ENCODE assay signal across 18 cellular contexts in genomic region chr10:3769511-3769910, GRCh38.
"Had no signal": no experiment of that assay in that cellular context is flagged by ENCODE, and none has a peak within 500 bp of the region (broad histone marks: within the 10 kb centered on the region; RNA-seq: fewer than 3 reads in every experiment).

No MANE protein-coding gene starts in this region.

- H3K27me3 ChIP-seq: ascending aorta, heart right ventricle, left lung, right atrium auricular region, tibial nerve, vagina had no signal

- ATAC-seq: activated CD8-positive, alpha-beta T cell treated with anti-CD3 and anti-CD28 coated beads, Interleukin-2, amount 10 ng/mL, durations not matched to agents 7 days and 5 days; activated T-cell treated with anti-CD3 and anti-CD28 coated beads, Interleukin-2, amount 50 U/mL, for 4 hours; esophagus mucosa; heart right ventricle; left lung had no signal

- H3K4me1 ChIP-seq: prostate gland, right atrium auricular region had no signal

- H3K9me3 ChIP-seq: ascending aorta, heart right ventricle, left lung, prostate gland, right atrium auricular region, tibial nerve, vagina had no signal

- H3K27ac ChIP-seq: ascending aorta, coronary artery, neural progenitor cell, prostate gland, right atrium auricular region, tibial nerve, vagina had no signal

- H3K4me3 ChIP-seq: ascending aorta, coronary artery, heart right ventricle, left lung, neural progenitor cell, prostate gland, right atrium auricular region, tibial nerve, vagina had no signal

- DNase-seq: activated CD4-positive, alpha-beta T cell treated with anti-CD3 and anti-CD28 coated beads for 48 hours; activated CD4-positive, CD25-positive, alpha-beta regulatory T cell; activated CD8-positive, alpha-beta T cell treated with anti-CD3 and anti-CD28 coated beads, Interleukin-2, amount 10 ng/mL, durations not matched to agents 7 days and 5 days; activated effector memory CD4-positive, alpha-beta T cell treated with Interleukin-2 at 50 U/mL for 16 hours; activated naive CD4-positive, alpha-beta T cell treated with anti-CD3 and anti-CD28 coated beads, Interleukin-2, amount 50 U/mL, for 16 hours; activated T-cell treated with anti-CD3 and anti-CD28 coated beads, Interleukin-2, amount 50 U/mL, for 4 hours; effector CD4-positive, alpha-beta T cell; heart right ventricle; left lung; T-helper 9 cell had no signal

- H3K36me3 ChIP-seq: ascending aorta, neural progenitor cell, prostate gland, right atrium auricular region, vagina had no signal
